Comparison of ENCODE assay signal across 22 cellular contexts in the genomic region with DNA sequence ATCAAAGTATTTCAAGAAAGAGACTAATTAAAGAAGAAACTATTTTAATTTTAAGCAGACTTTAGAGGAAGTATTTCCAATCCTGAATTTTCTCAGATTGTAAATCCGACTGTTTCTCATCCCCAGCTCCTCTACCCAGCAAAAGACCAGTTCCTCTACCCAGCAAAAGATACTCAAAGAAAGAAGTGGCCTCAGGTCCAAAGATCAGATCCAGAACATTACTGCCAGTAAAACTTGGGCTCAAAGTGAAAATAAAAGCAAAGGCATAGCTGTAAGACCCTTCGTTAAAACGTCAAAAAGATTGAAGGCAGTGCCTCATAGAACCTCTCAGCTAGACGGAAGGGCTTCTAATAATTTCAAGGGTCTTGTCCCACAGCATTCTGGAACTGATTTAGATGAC. TPM values are rescaled to one million over a fixed set of nuclear protein-coding genes. Genes with fewer than 3 reads are reported as not detected.
A peak's percentile ranks its signal among the peaks of the same experiment; 100 is the strongest.
DNase-seq lines count a peak whose midpoint lies in the region; ATAC-seq and TF ChIP-seq lines count a peak whose summit lies in the region.
"Had no signal": no experiment of that assay in that cellular context is flagged by ENCODE, and none has a peak within 500 bp of the region (broad histone marks: within the 10 kb centered on the region; RNA-seq: fewer than 3 reads in every experiment).

No MANE protein-coding gene starts in this region.

- H4K20me1 ChIP-seq in neural progenitor cell (ENCODE audit: low read depth): no peaks in the 10 kb centered on the region

- peaks cover 3% of the 10 kb centered on the region for H3K9me3 Mint-ChIP-seq in activated T-cell treated with anti-CD3 and anti-CD28 coated beads, Interleukin-2, amount 50 U/mL, for 24 hours
- no peaks in the 10 kb centered on the region for H3K9me3 Mint-ChIP-seq in activated T-cell treated with anti-CD3 and anti-CD28 coated beads, Interleukin-2, amount 50 U/mL, for 4 hours
- peaks cover 19% of the 10 kb centered on the region for H3K9me3 Mint-ChIP-seq in neural progenitor cell

- H3K4me1 ChIP-seq in duodenal mucosa (ENCODE audit: control insufficient read depth in 1 of 2, insufficient read depth in 2 of 2, low read length in 2 of 2) (peaks cover 6 to 8% of the 10 kb centered on the region in 2 donors), neural progenitor cell (peaks cover 47% of the 10 kb centered on the region)

- no peak for TF ChIP-seq CTCF in neural progenitor cell (IDR thresholded peaks at IDR 0.05)

- H3K79me2 ChIP-seq in neural progenitor cell (ENCODE audit: low read depth): peaks cover 49% of the 10 kb centered on the region

- no peaks in the 10 kb centered on the region for H3K27me3 Mint-ChIP-seq in activated T-cell treated with anti-CD3 and anti-CD28 coated beads, Interleukin-2, amount 50 U/mL, for 24 hours
- H3K27me3 Mint-ChIP-seq in activated T-cell treated with anti-CD3 and anti-CD28 coated beads, Interleukin-2, amount 50 U/mL, for 4 hours (ENCODE audit: low read depth): no peaks in the 10 kb centered on the region
- H3K27me3 Mint-ChIP-seq in T-helper 17 cell: no peaks in the 10 kb centered on the region
- H3K27me3 Mint-ChIP-seq in neural progenitor cell (ENCODE audit: insufficient read depth, low read depth): peaks cover 2% of the 10 kb centered on the region
- H3K27me3 Mint-ChIP-seq: IgD-negative memory B cell had no signal

- peaks cover 87% of the 10 kb centered on the region for H3K36me3 Mint-ChIP-seq in activated T-cell treated with anti-CD3 and anti-CD28 coated beads, Interleukin-2, amount 50 U/mL, for 24 hours (ENCODE audit: low read depth)
- peaks cover 62% of the 10 kb centered on the region for H3K36me3 Mint-ChIP-seq in activated T-cell treated with anti-CD3 and anti-CD28 coated beads, Interleukin-2, amount 50 U/mL, for 4 hours (ENCODE audit: insufficient read depth)
- peaks cover 16% of the 10 kb centered on the region for H3K36me3 Mint-ChIP-seq in T-helper 17 cell (ENCODE audit: low read depth)
- peaks cover 41% of the 10 kb centered on the region for H3K36me3 Mint-ChIP-seq in neural progenitor cell

- H3K4me1 Mint-ChIP-seq in activated T-cell treated with anti-CD3 and anti-CD28 coated beads, Interleukin-2, amount 50 U/mL, for 24 hours (ENCODE audit: low read depth): peaks cover 36% of the 10 kb centered on the region
- peaks cover 12% of the 10 kb centered on the region for H3K4me1 Mint-ChIP-seq in activated T-cell treated with anti-CD3 and anti-CD28 coated beads, Interleukin-2, amount 50 U/mL, for 4 hours (ENCODE audit: low read depth)
- H3K4me1 Mint-ChIP-seq in T-helper 17 cell: peaks cover 9% of the 10 kb centered on the region
- peaks cover 44% of the 10 kb centered on the region for H3K4me1 Mint-ChIP-seq in neural progenitor cell

- ATAC-seq in activated T-cell treated with anti-CD3 and anti-CD28 coated beads, Interleukin-2, amount 50 U/mL, for 4 hours: no peak
- ATAC-seq in T-helper 17 cell (no peak), GM18868 (IDR thresholded peaks at IDR 0.05; ENCODE audit: unreplicated experiment) (no peak)
- ATAC-seq: Panc1 had no signal

- H3F3A ChIP-seq in neural progenitor cell (ENCODE audit: low read depth): peaks cover 35% of the 10 kb centered on the region

- H3K9ac ChIP-seq in duodenal mucosa (ENCODE audit: low read depth in 1 of 2, low read length in 2 of 2) (no peak overlapping the region), neural progenitor cell (no peak overlapping the region)

- H3K4me2 ChIP-seq in neural progenitor cell: no peak overlapping the region

- no peak for DNase-seq in activated T-cell treated with anti-CD3 and anti-CD28 coated beads, Interleukin-2, amount 50 U/mL, for 24 hours
- DNase-seq in activated T-cell treated with anti-CD3 and anti-CD28 coated beads, Interleukin-2, amount 50 U/mL, for 4 hours: no peak
- DNase-seq in T-helper 17 cell (no peak), neural progenitor cell (ENCODE audit: low spot score) (no peak), iPS-NIHi11 (ENCODE audit: low spot score) (no peak)
- no peak for DNase-seq in stimulated activated CD4-positive, alpha-beta T cell treated with anti-CD3 and anti-CD28 coated beads, Interleukin-15, amount 100 ng/mL, for 24 hours
- DNase-seq: AML-193, C1 segment of cervical spinal cord, EL, GF-D8, GOT3, HCEC 1CT, MV-4-11, NCI-H1105 treated with DMSO at 0.1 percent for 48 hours, NCI-H2029 treated with DMSO at 0.1 percent for 48 hours, NCI-H345, NCI-H524, NCI-H774 had no signal

- H3K9me3 ChIP-seq in T-helper 17 cell (ENCODE audit: control insufficient read depth, low read length, poor library complexity, severe bottlenecking): no peaks in the 10 kb centered on the region
- H3K9me3 ChIP-seq in duodenal mucosa (ENCODE audit: control insufficient read depth in 1 of 2, low read length in 2 of 2): no peaks in the 10 kb centered on the region
- peaks cover 17% of the 10 kb centered on the region for H3K9me3 ChIP-seq in neural progenitor cell (ENCODE audit: low read depth)

- H3K27ac ChIP-seq in duodenal mucosa (ENCODE audit: low read depth, low read length) (no peak overlapping the region), neural progenitor cell (peak overlapping the region; percentile 96)

- no peak overlapping the region for H3K4me3 Mint-ChIP-seq in activated T-cell treated with anti-CD3 and anti-CD28 coated beads, Interleukin-2, amount 50 U/mL, for 24 hours
- no peak overlapping the region for H3K4me3 Mint-ChIP-seq in activated T-cell treated with anti-CD3 and anti-CD28 coated beads, Interleukin-2, amount 50 U/mL, for 4 hours
- H3K4me3 Mint-ChIP-seq in T-helper 17 cell (peak overlapping the region; percentile 25), neural progenitor cell (no peak overlapping the region)
- H3K4me3 Mint-ChIP-seq: IgD-negative memory B cell had no signal

- H2AFZ ChIP-seq in neural progenitor cell (replicated peaks): no peak overlapping the region

- H3K27me3 ChIP-seq in duodenal mucosa (ENCODE audit: control insufficient read depth in 1 of 2, insufficient read depth in 2 of 2, low read length in 2 of 2): no peaks in the 10 kb centered on the region
- H3K27me3 ChIP-seq in neural progenitor cell: no peaks in the 10 kb centered on the region

- peaks cover 0 to under 1% of the 10 kb centered on the region in 2 donors for H3K36me3 ChIP-seq in duodenal mucosa (ENCODE audit: control insufficient read depth in 1 of 2, insufficient read depth in 2 of 2, low read length in 2 of 2)
- H3K36me3 ChIP-seq in neural progenitor cell: peaks cover 16% of the 10 kb centered on the region

- H3K27ac Mint-ChIP-seq in activated T-cell treated with anti-CD3 and anti-CD28 coated beads, Interleukin-2, amount 50 U/mL, for 24 hours: peak overlapping the region; percentile 27
- H3K27ac Mint-ChIP-seq in T-helper 17 cell (no peak overlapping the region), neural progenitor cell (peak overlapping the region; percentile 33)

- H3K4me3 ChIP-seq in duodenal mucosa (ENCODE audit: low read depth in 1 of 2, low read length in 2 of 2) (peak overlapping the region; percentile 21 to 41), neural progenitor cell (no peak overlapping the region)

RNA-seq across cellular contexts. Expression of a gene that starts 50.0 kb away (rescaled TPM):
- total RNA-seq in activated T-cell treated with anti-CD3 and anti-CD28 coated beads, Interleukin-2, amount 50 U/mL, for 4 hours: 10 to 100 TPM; 71.5 to 81.9 (median 73.0) TPM
- total RNA-seq in T-helper 17 cell (10 to 100 TPM; 12.1 to 24.0 TPM), neural progenitor cell (ENCODE audit: low replicate concordance) (28.4 and 37.3 TPM in 2 replicates)

RNA-seq across cellular contexts. Expression of a gene that starts 58.3 kb away (rescaled TPM):
- 10 to 100 TPM; 59.0 to 78.1 (median 74.3) TPM for total RNA-seq in activated T-cell treated with anti-CD3 and anti-CD28 coated beads, Interleukin-2, amount 50 U/mL, for 4 hours
- total RNA-seq in T-helper 17 cell (10 to 100 TPM; 46.0 to 52.4 TPM), neural progenitor cell (ENCODE audit: low replicate concordance) (5.3 and 5.5 TPM in 2 replicates)
